ENCODE assay signal across 18 cellular contexts in the genomic region with DNA sequence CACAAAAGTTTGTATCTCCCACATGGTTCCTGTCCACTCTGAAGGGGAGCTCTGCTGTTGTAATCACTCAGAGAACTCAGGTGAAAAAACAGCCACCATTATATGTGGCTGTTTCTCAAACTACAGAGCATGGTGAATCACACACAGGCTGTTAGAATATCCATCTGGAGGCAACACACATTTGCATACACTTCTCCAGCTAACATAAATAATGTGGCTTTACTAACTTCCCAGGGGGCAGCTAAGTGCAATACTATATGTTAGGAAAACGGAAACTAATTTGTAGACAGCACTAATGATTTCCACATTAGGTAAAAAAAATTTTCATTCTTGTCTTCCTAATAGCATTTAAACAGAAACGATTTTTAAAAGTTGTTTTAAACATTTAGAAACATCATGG. TPM values are rescaled to one million over a fixed set of nuclear protein-coding genes. Genes with fewer than 3 reads are reported as not detected.
"Had no signal": no experiment of that assay in that cellular context is flagged by ENCODE, and none has a peak within 500 bp of the region (broad histone marks: within the 10 kb centered on the region; RNA-seq: fewer than 3 reads in every experiment).

No MANE protein-coding gene starts in this region.

- ATAC-seq: activated T-helper 17 cell treated with anti-CD3 and anti-CD28 coated beads, Interleukin-2, amount 50 U/mL, for 72 hours; pancreas; stimulated activated naive CD8-positive, alpha-beta T cell treated with anti-CD3 and anti-CD28 coated beads, Interleukin-15, Interleukin-2, amounts not matched to agents 100 U/mL and 50 U/mL, for 24 hours; T-helper 17 cell had no signal

- H2AFZ ChIP-seq: hepatocyte, neural progenitor cell had no signal

- H3K27me3 ChIP-seq: esophagus squamous epithelium, hepatocyte, neural progenitor cell, pancreas, upper lobe of left lung had no signal

- DNase-seq: activated B cell treated with CpG ODN at 0.5 μM for 24 hours; activated CD4-positive, alpha-beta T cell treated with anti-CD3 and anti-CD28 coated beads, Interleukin-2, amount 10 ng/mL, durations not matched to agents 24 days and 14 days; activated CD8-positive, alpha-beta memory T cell treated with anti-CD3 and anti-CD28 coated beads for 24 hours; activated naive CD4-positive, alpha-beta T cell treated with anti-CD3 and anti-CD28 coated beads for 36 hours; activated T-cell treated with anti-CD3 and anti-CD28 coated beads for 4 hours; dorsolateral prefrontal cortex; esophagus squamous epithelium; kidney glomerular epithelial cell; pancreas; retina; stimulated activated CD4-positive, alpha-beta T cell treated with anti-CD3 and anti-CD28 coated beads, Interleukin-4, amount 100 ng/mL, for 1 hour; stimulated activated CD8-positive, alpha-beta memory T cell treated with anti-CD3 and anti-CD28 coated beads, Interleukin-4, amount 100 ng/mL, for 48 hours; stimulated activated naive CD8-positive, alpha-beta T cell treated with anti-CD3 and anti-CD28 coated beads, Interleukin-15, Interleukin-2, amounts not matched to agents 100 U/mL and 50 U/mL, for 24 hours; T-helper 17 cell; upper lobe of left lung had no signal

- H3K9me3 ChIP-seq: esophagus squamous epithelium, pancreas, upper lobe of left lung had no signal

- H3K4me3 ChIP-seq: dorsolateral prefrontal cortex, esophagus squamous epithelium, hepatocyte, neural progenitor cell, pancreas, upper lobe of left lung had no signal

- H3K36me3 ChIP-seq: esophagus squamous epithelium, neural progenitor cell, pancreas, upper lobe of left lung had no signal

- H3K27ac ChIP-seq: dorsolateral prefrontal cortex, esophagus squamous epithelium, hepatocyte, neural progenitor cell, pancreas, upper lobe of left lung had no signal

- H3K9ac ChIP-seq: neural progenitor cell had no signal

- H3K4me2 ChIP-seq: hepatocyte, neural progenitor cell had no signal

- H3K4me1 ChIP-seq: esophagus squamous epithelium, neural progenitor cell, pancreas, upper lobe of left lung had no signal

RNA-seq across cellular contexts. Expression of a gene that starts 49.3 kb away (rescaled TPM):
- total RNA-seq: activated B cell treated with CpG ODN at 0.5 μM for 24 hours; activated CD4-positive, alpha-beta T cell treated with anti-CD3 and anti-CD28 coated beads, Interleukin-2, amount 10 ng/mL, durations not matched to agents 24 days and 14 days; activated naive CD4-positive, alpha-beta T cell treated with anti-CD3 and anti-CD28 coated beads for 36 hours; activated T-helper 17 cell treated with anti-CD3 and anti-CD28 coated beads, Interleukin-2, amount 50 U/mL, for 72 hours; T-helper 17 cell had no signal
